13 cellular contexts compared by ENCODE assay signal in genomic region chr1:28898267-28898955, GRCh38. TPM values are rescaled to one million over a fixed set of nuclear protein-coding genes. Genes with fewer than 3 reads are reported as not detected.
DNase-seq lines count a peak whose midpoint lies in the region; ATAC-seq lines count a peak whose summit lies in the region.
"Had no signal": no experiment of that assay in that cellular context is flagged by ENCODE, and none has a peak within 500 bp of the region (broad histone marks: within the 10 kb centered on the region; RNA-seq: fewer than 3 reads in every experiment).

No MANE protein-coding gene starts in this region.

- peaks cover 24% of the 10 kb centered on the region for H3K4me1 Mint-ChIP-seq in activated CD4-positive, alpha-beta T cell treated with anti-CD3 and anti-CD28 coated beads, Interleukin-2, amount 10 ng/mL, durations not matched to agents 24 days and 14 days
- peaks cover 34% of the 10 kb centered on the region for H3K4me1 Mint-ChIP-seq in stimulated activated naive CD8-positive, alpha-beta T cell treated with anti-CD3 and anti-CD28 coated beads, Interleukin-15, amount 100 ng/mL, for 72 hours

- no peak for ATAC-seq in stimulated activated naive CD8-positive, alpha-beta T cell treated with anti-CD3 and anti-CD28 coated beads, Interleukin-15, amount 100 ng/mL, for 72 hours

- peak overlapping the region; percentile 31 for H3K27ac Mint-ChIP-seq in activated CD4-positive, alpha-beta T cell treated with anti-CD3 and anti-CD28 coated beads, Interleukin-2, amount 10 ng/mL, durations not matched to agents 24 days and 14 days
- H3K27ac Mint-ChIP-seq in stimulated activated naive CD8-positive, alpha-beta T cell treated with anti-CD3 and anti-CD28 coated beads, Interleukin-15, amount 100 ng/mL, for 72 hours: peak overlapping the region; percentile 20 to 35

- no peaks in the 10 kb centered on the region for H3K27me3 Mint-ChIP-seq in activated CD4-positive, alpha-beta T cell treated with anti-CD3 and anti-CD28 coated beads, Interleukin-2, amount 10 ng/mL, durations not matched to agents 24 days and 14 days
- H3K27me3 Mint-ChIP-seq in stimulated activated naive CD8-positive, alpha-beta T cell treated with anti-CD3 and anti-CD28 coated beads, Interleukin-15, amount 100 ng/mL, for 72 hours: no peaks in the 10 kb centered on the region

- intact Hi-C loops in activated CD4-positive, alpha-beta T cell treated with anti-CD3 and anti-CD28 coated beads, Interleukin-2, amount 10 ng/mL, durations not matched to agents 24 days and 14 days (cut with micrococcal nuclease): no loop called here

- peaks cover 23% of the 10 kb centered on the region for H3K36me3 Mint-ChIP-seq in activated CD4-positive, alpha-beta T cell treated with anti-CD3 and anti-CD28 coated beads, Interleukin-2, amount 10 ng/mL, durations not matched to agents 24 days and 14 days (ENCODE audit: low read depth)

- DNase-seq in activated CD4-positive, alpha-beta T cell treated with anti-CD3 and anti-CD28 coated beads, Interleukin-2, amount 10 ng/mL, durations not matched to agents 24 days and 14 days: no peak
- no peak for DNase-seq in activated CD4-positive, alpha-beta T cell treated with anti-CD3 and anti-CD28 coated beads, Interleukin-2, amount 50 U/mL, for 1 hour
- DNase-seq in NOMO-1 treated with DMSO at 0.1 percent for 48 hours (lab: John Stamatoyannopoulos, UW; ENCODE audit: unreplicated experiment): peak; percentile 16
- peak; percentile 30 for DNase-seq in dermis blood vessel endothelial cell
- no peak for DNase-seq in stimulated activated naive CD8-positive, alpha-beta T cell treated with anti-CD3 and anti-CD28 coated beads, Interleukin-15, amount 100 ng/mL, for 72 hours
- DNase-seq in NCI-H128 (lab: John Stamatoyannopoulos, UW; ENCODE audit: unreplicated experiment): no peak
- DNase-seq in NCI-H146 treated with DMSO at 0.1 percent for 48 hours (lab: John Stamatoyannopoulos, UW; ENCODE audit: unreplicated experiment): no peak
- DNase-seq in T-helper 9 cell: no peak
- DNase-seq: amniotic stem cell; DMS53; effector CD8-positive, alpha-beta T cell; foreskin melanocyte; T1000 had no signal

- no peaks in the 10 kb centered on the region for H3K9me3 Mint-ChIP-seq in activated CD4-positive, alpha-beta T cell treated with anti-CD3 and anti-CD28 coated beads, Interleukin-2, amount 10 ng/mL, durations not matched to agents 24 days and 14 days
- no peaks in the 10 kb centered on the region for H3K9me3 Mint-ChIP-seq in stimulated activated naive CD8-positive, alpha-beta T cell treated with anti-CD3 and anti-CD28 coated beads, Interleukin-15, amount 100 ng/mL, for 72 hours

- no peak overlapping the region for H3K4me3 Mint-ChIP-seq in activated CD4-positive, alpha-beta T cell treated with anti-CD3 and anti-CD28 coated beads, Interleukin-2, amount 10 ng/mL, durations not matched to agents 24 days and 14 days
- H3K4me3 Mint-ChIP-seq in stimulated activated naive CD8-positive, alpha-beta T cell treated with anti-CD3 and anti-CD28 coated beads, Interleukin-15, amount 100 ng/mL, for 72 hours: no peak overlapping the region

RNA-seq across cellular contexts. Expression of gene EPB41, which starts 16.0 kb away (rescaled TPM):
- total RNA-seq in activated CD4-positive, alpha-beta T cell treated with anti-CD3 and anti-CD28 coated beads, Interleukin-2, amount 10 ng/mL, durations not matched to agents 24 days and 14 days: 79.1 and 79.7 TPM in 2 replicates
- total RNA-seq in dermis blood vessel endothelial cell: 36.2 and 41.2 TPM in 2 replicates

Comparison
In these comparisons a context has a peak if more than half of its experiments do, and no peak if none do; other contexts are left out.
1. DNase-seq: peak in NOMO-1 treated with DMSO at 0.1 percent for 48 hours (single experiment) and dermis blood vessel endothelial cell (single experiment); none in activated CD4-positive, alpha-beta T cell treated with anti-CD3 and anti-CD28 coated beads, Interleukin-2, amount 10 ng/mL, durations not matched to agents 24 days and 14 days (single experiment), activated CD4-positive, alpha-beta T cell treated with anti-CD3 and anti-CD28 coated beads, Interleukin-2, amount 50 U/mL, for 1 hour (single experiment), stimulated activated naive CD8-positive, alpha-beta T cell treated with anti-CD3 and anti-CD28 coated beads, Interleukin-15, amount 100 ng/mL, for 72 hours (0 of 2), NCI-H128 (single experiment), NCI-H146 treated with DMSO at 0.1 percent for 48 hours (single experiment) and T-helper 9 cell (single experiment).